ENCODE assay signal across 10 cellular contexts in the genomic region with DNA sequence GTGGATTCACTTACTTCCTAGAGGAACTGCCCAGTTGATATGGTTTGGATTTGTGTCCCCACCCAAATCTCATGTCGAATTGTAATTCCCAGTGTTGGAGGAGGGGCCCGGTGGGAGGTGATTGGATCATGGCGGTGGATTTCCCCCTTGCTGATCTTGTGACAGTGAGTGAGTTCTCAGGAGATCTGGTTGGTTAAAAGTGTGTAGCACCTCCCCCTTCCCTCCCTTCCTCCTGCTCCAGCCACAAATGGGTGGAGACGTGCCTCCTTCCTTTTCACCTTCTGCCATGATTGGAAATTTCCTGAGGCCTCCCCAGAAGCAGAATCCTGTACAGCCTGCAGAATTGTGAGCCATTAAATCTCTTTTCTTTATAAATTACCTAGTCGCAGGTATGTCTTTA. TPM values are rescaled to one million over a fixed set of nuclear protein-coding genes. Genes with fewer than 3 reads are reported as not detected.
"Had no signal": no experiment of that assay in that cellular context is flagged by ENCODE, and none has a peak within 500 bp of the region (broad histone marks: within the 10 kb centered on the region; RNA-seq: fewer than 3 reads in every experiment).

No MANE protein-coding gene starts in this region.

RNA-seq across cellular contexts. Expression of a gene that starts 30.5 kb away (rescaled TPM):
- total RNA-seq: activated CD4-positive, alpha-beta T cell treated with anti-CD3 and anti-CD28 coated beads, Interleukin-2, amount 10 ng/mL, durations not matched to agents 24 days and 14 days; activated CD8-positive, alpha-beta memory T cell treated with anti-CD3 and anti-CD28 coated beads for 36 hours; activated CD8-positive, alpha-beta T cell treated with anti-CD3 and anti-CD28 coated beads for 36 hours; activated naive CD8-positive, alpha-beta T cell treated with anti-CD3 and anti-CD28 coated beads for 36 hours; activated T-helper 17 cell treated with anti-CD3 and anti-CD28 coated beads, Interleukin-2, amount 50 U/mL, for 72 hours; cardiac septum; Peyer's patch; Right ventricle myocardium inferior; T-helper 1 cell treated with Interleukin-12 subunit alpha and Interleukin-12 subunit beta and Interleukin-4 antibody, amounts not matched to agents 30 ng/mL and 1 ng/mL, for 36 hours; T-helper 2 cell treated with Interferon-gamma antibody and Interleukin-4, amounts not matched to agents 100 ng/mL and 5 ng/mL, for 36 hours had no signal
